ENCODE assay signal across 8 cellular contexts in the genomic region with DNA sequence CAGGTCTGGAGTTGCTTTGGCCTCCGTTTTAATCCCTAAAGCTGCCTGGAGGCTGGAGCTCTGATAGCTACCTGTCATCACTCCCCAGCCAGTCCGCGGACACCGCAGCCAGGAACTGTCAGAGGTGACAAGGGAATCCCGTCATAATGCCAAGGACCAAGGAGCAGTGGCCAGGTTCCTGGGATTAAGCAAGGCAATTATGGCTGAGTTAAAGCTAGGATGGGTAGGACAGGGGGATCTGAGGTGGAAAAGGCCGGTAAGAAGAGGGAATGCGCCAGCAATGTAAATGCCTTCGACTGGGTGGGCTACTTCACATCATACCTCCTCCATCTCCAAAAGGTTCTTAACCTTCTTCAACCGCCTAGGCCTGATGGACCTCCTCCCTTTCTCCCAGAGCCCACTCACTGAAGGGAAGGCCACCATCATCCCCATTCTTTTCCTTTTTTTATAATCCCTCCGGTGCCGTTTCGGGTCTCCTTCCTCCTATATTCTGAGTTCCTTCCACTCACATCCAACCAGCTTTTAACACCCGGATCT. TPM values are rescaled to one million over a fixed set of nuclear protein-coding genes. Genes with fewer than 3 reads are reported as not detected.
DNase-seq lines count a peak whose midpoint lies in the region; TF ChIP-seq lines count a peak whose summit lies in the region.

No MANE protein-coding gene starts in this region.

- H4K20me1 ChIP-seq in osteoblast (ENCODE audit: insufficient read depth, low read length), result no peaks in the 10 kb centered on the region

- H3K36me3 ChIP-seq in HUES48 (ENCODE audit: control insufficient read depth, insufficient read depth, low read length) (no peaks in the 10 kb centered on the region), osteoblast (ENCODE audit: insufficient read depth, low read length) (no peaks in the 10 kb centered on the region)

- peaks cover 5% of the 10 kb centered on the region for H3K79me2 ChIP-seq in osteoblast (ENCODE audit: insufficient read depth, low read length)

- H3K4me1 ChIP-seq in HUES48 (ENCODE audit: control insufficient read depth, insufficient read depth, low read length) (0 out of 2 replicates have a peak, but pooled peaks cover 4% of the 10 kb centered on the region), osteoblast (ENCODE audit: insufficient read depth, low read length) (peaks cover 39% of the 10 kb centered on the region)

- H3K27me3 ChIP-seq in HUES48 (ENCODE audit: control insufficient read depth, insufficient read depth, low read length) (peaks cover 64% of the 10 kb centered on the region), osteoblast (ENCODE audit: insufficient read depth, low read length) (no peaks in the 10 kb centered on the region)

- H3K4me2 ChIP-seq in osteoblast (ENCODE audit: insufficient read depth, low read length), result peak overlapping the region; percentile 89

- DNase-seq in CD1c-positive myeloid dendritic cell (ENCODE audit: extremely low spot score) (peak; percentile 37), foreskin melanocyte (peak; percentile 33), osteoblast (ENCODE audit: insufficient read length, low spot score, missing footprints) (no peak), epidermal melanocyte (ENCODE audit: insufficient read length, low spot score) (no peak), LoVo (ENCODE audit: low spot score) (no peak), H4 (ENCODE audit: low spot score) (no peak)
- DNase-seq in activated T-cell treated with anti-CD3 and anti-CD28 coated beads, Interleukin-2, amount 50 U/mL, for 48 hours, result peak; percentile 46 to 53

- H3K9ac ChIP-seq in HUES48 (ENCODE audit: low read depth, low read length), result no peak overlapping the region

- H3K9me3 ChIP-seq in HUES48 (ENCODE audit: control insufficient read depth, insufficient read depth, low read length) (no peaks in the 10 kb centered on the region), osteoblast (ENCODE audit: low read depth, low read length) (no peaks in the 10 kb centered on the region)

- no peak for TF ChIP-seq CTCF in osteoblast (IDR thresholded peaks at IDR 0.05; ENCODE audit: extremely low read depth, low read depth, low read length)

- H3K4me3 ChIP-seq in HUES48 (ENCODE audit: low read depth, low read length) (peak overlapping the region; percentile 94), osteoblast (ENCODE audit: insufficient read depth, low read length) (peak overlapping the region; percentile 80)

- H2AFZ ChIP-seq in osteoblast (ENCODE audit: low read length), result peak overlapping the region; percentile 75

- H3K27ac ChIP-seq in HUES48 (ENCODE audit: low read depth, low read length), result peak overlapping the region; percentile 27
- H3K27ac ChIP-seq in osteoblast (ENCODE audit: low read depth, low read length), result peak overlapping the region; percentile 90

RNA-seq across cellular contexts. Expression of a gene that starts 1.9 kb away (rescaled TPM):
- total RNA-seq in osteoblast, result 7.6 and 9.1 TPM in 2 replicates
- 2.8 and 4.6 TPM in 2 replicates for total RNA-seq in H4 (2014; rRNA removed; shearing (Covaris generic))

RNA-seq across cellular contexts. Expression of a gene that starts 5.9 kb away (rescaled TPM):
- total RNA-seq in osteoblast, result 19.5 and 21.2 TPM in 2 replicates
- 9.7 and 14.5 TPM in 2 replicates for total RNA-seq in H4 (2014; rRNA removed; shearing (Covaris generic))

RNA-seq across cellular contexts. Expression of a gene that starts 14.8 kb away (rescaled TPM):
- 5.4 and 8.0 TPM in 2 replicates for total RNA-seq in osteoblast
- 9.8 and 11.4 TPM in 2 replicates for total RNA-seq in H4 (2014; rRNA removed; shearing (Covaris generic))

RNA-seq across cellular contexts. Expression of a gene that starts 20.5 kb away (rescaled TPM):
- 42.3 and 51.9 TPM in 2 replicates for total RNA-seq in osteoblast
- total RNA-seq in H4 (2014; rRNA removed; shearing (Covaris generic)), result 101 and 109 TPM in 2 replicates

RNA-seq across cellular contexts. Expression of a gene that starts 51.9 kb away (rescaled TPM):
- 18.1 and 19.7 TPM in 2 replicates for total RNA-seq in osteoblast
- 4.6 and 5.3 TPM in 2 replicates for total RNA-seq in H4 (2014; rRNA removed; shearing (Covaris generic))

Comparison
In these comparisons a context has a peak if more than half of its experiments do, and no peak if none do; other contexts are left out.
1. DNase-seq: peak in CD1c-positive myeloid dendritic cell (single experiment), activated T-cell treated with anti-CD3 and anti-CD28 coated beads, Interleukin-2, amount 50 U/mL, for 48 hours (2 of 2) and foreskin melanocyte (single experiment); none in osteoblast (single experiment), epidermal melanocyte (single experiment), LoVo (single experiment) and H4 (single experiment).